ENCODE assay signal across 16 cellular contexts in genomic region chr17:39380144-39380543, GRCh38. TPM values are rescaled to one million over a fixed set of nuclear protein-coding genes. Genes with fewer than 3 reads are reported as not detected.
DNase-seq lines count a peak whose midpoint lies in the region; ATAC-seq, FAIRE-seq and TF ChIP-seq lines count a peak whose summit lies in the region.
"Had no signal": no experiment of that assay in that cellular context is flagged by ENCODE, and none has a peak within 500 bp of the region (broad histone marks: within the 10 kb centered on the region; RNA-seq: fewer than 3 reads in every experiment).

No MANE protein-coding gene starts in this region.

- no peaks in the 10 kb centered on the region for H3K9me3 ChIP-seq in MG63
- H3K9me3 ChIP-seq: A549 had no signal

- no peaks in the 10 kb centered on the region for H3K27me3 Mint-ChIP-seq in activated T-cell treated with anti-CD3 and anti-CD28 coated beads, Interleukin-2, amount 50 U/mL, for 72 hours (ENCODE audit: low read depth)

- H3K27ac ChIP-seq in VCaP = peak overlapping the region; percentile 9; the same call in 1 of the 2 replicates
- H3K27ac ChIP-seq: A549, C4-2B had no signal

- FAIRE-seq in HTR-8/SVneo (lab: Jason Lieb, UNC) = peak; percentile 46
- FAIRE-seq: GM12878 had no signal

- no peaks in the 10 kb centered on the region for H3K9me3 Mint-ChIP-seq in activated T-cell treated with anti-CD3 and anti-CD28 coated beads, Interleukin-2, amount 50 U/mL, for 72 hours
- H3K9me3 Mint-ChIP-seq: CD8-positive, alpha-beta T cell had no signal

- H3K4me1 Mint-ChIP-seq in activated T-cell treated with anti-CD3 and anti-CD28 coated beads, Interleukin-2, amount 50 U/mL, for 72 hours (ENCODE audit: low read depth) = peaks cover 40% of the 10 kb centered on the region

- H3K4me3 ChIP-seq in MG63 = no peak overlapping the region
- H3K4me3 ChIP-seq: A549, GM12878 had no signal

- ATAC-seq in activated T-cell treated with anti-CD3 and anti-CD28 coated beads, Interleukin-2, amount 50 U/mL, for 72 hours (replicated peaks in 1 of 2) = peak; percentile 80 to 95
- ATAC-seq: A549; CD8-positive, alpha-beta T cell; GM12878; HCT116 had no signal

- peak overlapping the region in 1 of 2 donors; percentile 31 for H3K4me3 Mint-ChIP-seq in activated T-cell treated with anti-CD3 and anti-CD28 coated beads, Interleukin-2, amount 50 U/mL, for 72 hours
- H3K4me3 Mint-ChIP-seq: CD8-positive, alpha-beta T cell had no signal

- no peak overlapping the region for H3K27ac Mint-ChIP-seq in activated T-cell treated with anti-CD3 and anti-CD28 coated beads, Interleukin-2, amount 50 U/mL, for 72 hours
- H3K27ac Mint-ChIP-seq: CD8-positive, alpha-beta T cell had no signal

- peak in 1 of 2 donors; percentile 38 for DNase-seq in activated T-cell treated with anti-CD3 and anti-CD28 coated beads, Interleukin-2, amount 50 U/mL, for 72 hours
- DNase-seq in activated T-cell treated with anti-CD3 and anti-CD28 coated beads, Interleukin-2, amount 50 U/mL, for 1 hour = no peak
- DNase-seq in HTR-8/SVneo (ENCODE audit: insufficient read length, low spot score) (no peak), MG63 (no peak), T-helper 9 cell (no peak), NCI-H510A treated with DMSO at 0.1 percent for 48 hours (lab: John Stamatoyannopoulos, UW) (no peak)
- DNase-seq: Calu3, DMS79 treated with DMSO at 0.1 percent for 48 hours, GOT3, H7 had no signal

- no peak for TF ChIP-seq CTCF in VCaP (conservative IDR thresholded peaks at IDR 0.05)

- no peaks in the 10 kb centered on the region; the same call in 1 of the 2 replicates for H3K36me3 ChIP-seq in MG63

- no peaks in the 10 kb centered on the region for H3K27me3 ChIP-seq in MG63

- H3K36me3 Mint-ChIP-seq in activated T-cell treated with anti-CD3 and anti-CD28 coated beads, Interleukin-2, amount 50 U/mL, for 72 hours (ENCODE audit: insufficient read depth in 2 of 2) = no peaks in the 10 kb centered on the region

RNA-seq across cellular contexts. Expression of gene FBXL20, which starts 21.3 kb away (rescaled TPM):
- 10 to 100 TPM; 28.5 to 30.5 TPM for total RNA-seq in activated T-cell treated with anti-CD3 and anti-CD28 coated beads, Interleukin-2, amount 50 U/mL, for 72 hours
- total RNA-seq in MG63 (2014; rRNA removed; shearing (Covaris generic); ENCODE audit: low replicate concordance) = 12.3 and 31.8 TPM in 2 replicates
